In the genomic region with DNA sequence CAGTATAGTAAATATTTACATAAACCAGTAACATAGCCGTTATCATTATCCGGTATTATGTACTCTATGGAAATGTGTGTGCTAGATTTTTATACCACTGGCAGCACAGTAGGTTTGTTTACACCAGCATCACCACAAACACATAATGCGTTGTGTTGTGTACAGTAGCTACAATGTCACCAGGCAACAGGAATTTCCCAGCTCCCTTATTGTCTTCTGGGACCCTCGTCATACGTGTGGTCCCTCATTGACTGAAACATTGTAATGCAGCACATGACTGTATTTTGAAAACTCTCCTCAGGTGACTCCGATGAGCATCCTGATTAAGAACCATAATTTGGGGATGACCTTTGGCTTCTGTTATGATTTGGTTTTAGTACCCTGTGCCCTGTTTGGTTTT, we compare ENCODE assay signal across 9 cellular contexts. TPM values are rescaled to one million over a fixed set of nuclear protein-coding genes. Genes with fewer than 3 reads are reported as not detected.
"Had no signal": no experiment of that assay in that cellular context is flagged by ENCODE, and none has a peak within 500 bp of the region (broad histone marks: within the 10 kb centered on the region; RNA-seq: fewer than 3 reads in every experiment).

No MANE protein-coding gene starts in this region.

- FAIRE-seq: G401.6, GM12878, GM12891, GM12892, GM18507, GM19239 had no signal

- DNase-seq: GDM1, GF-D8 had no signal

- ATAC-seq: GM12878 had no signal

- H3K4me3 ChIP-seq: GM12878 had no signal

RNA-seq across cellular contexts. Expression of gene CAPN14, which starts 47.9 kb away (rescaled TPM):
- total RNA-seq: G401 had no signal
